In the genomic region with DNA sequence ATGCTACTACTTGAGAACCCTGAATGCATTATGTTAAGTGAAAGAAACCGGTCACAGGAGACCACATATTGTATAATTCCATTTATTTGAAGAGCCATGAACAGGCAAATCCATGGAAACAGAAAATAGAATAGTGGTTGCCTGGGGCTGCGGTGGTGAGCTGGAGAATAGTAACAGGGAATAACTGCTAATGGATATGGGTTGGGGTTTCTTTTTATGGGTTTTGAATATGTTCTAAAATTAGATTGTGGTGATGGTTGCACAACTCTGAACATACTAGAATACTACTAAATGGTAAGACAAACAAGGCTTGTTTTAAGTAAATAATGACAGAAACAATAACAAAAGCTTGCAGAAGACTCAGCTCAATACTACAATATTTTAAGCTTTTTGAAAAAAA, we compare ENCODE assay signal across 20 cellular contexts.
DNase-seq lines count a peak whose midpoint lies in the region; ATAC-seq and TF ChIP-seq lines count a peak whose summit lies in the region.
"Had no signal": no experiment of that assay in that cellular context is flagged by ENCODE, and none has a peak within 500 bp of the region (broad histone marks: within the 10 kb centered on the region; RNA-seq: fewer than 3 reads in every experiment).

No MANE protein-coding gene starts in this region.

- in situ Hi-C loops in astrocyte of the cerebellum (cut with HindIII; ENCODE audit: low sequenced_read_pairs), result no loop called here

- peak; percentile 36 for DNase-seq in H4 (ENCODE audit: low spot score)
- DNase-seq in NCI-H2107 treated with DMSO at 0.1 percent for 48 hours (lab: John Stamatoyannopoulos, UW; ENCODE audit: unreplicated experiment), result peak; percentile 90
- peak; percentile 5 for DNase-seq in astrocyte of the cerebellum (ENCODE audit: low read depth)
- peak; percentile 73 for DNase-seq in myocyte (ENCODE audit: low read depth)
- DNase-seq in occipital lobe (lab: John Stamatoyannopoulos, UW), result no peak
- DNase-seq: activated CD4-positive, alpha-beta T cell treated with anti-CD3 and anti-CD28 coated beads, Interleukin-2, amount 50 U/mL, for 48 hours; activated T-cell treated with anti-CD3 and anti-CD28 coated beads, Interleukin-2, amount 50 U/mL, for 4 hours; DMS 273 treated with DMSO at 0.1 percent for 48 hours; effector CD8-positive, alpha-beta T cell; IMR-90; NCI-H1105 treated with DMSO at 0.1 percent for 48 hours; NCI-H446; OCI-M1; spleen had no signal

- no peak for ATAC-seq in HG03097 (IDR thresholded peaks at IDR 0.05; ENCODE audit: low FRiP score, unreplicated experiment)
- ATAC-seq in GM21515 (IDR thresholded peaks at IDR 0.05; ENCODE audit: unreplicated experiment), result no peak
- ATAC-seq in GM21723 (IDR thresholded peaks at IDR 0.05; ENCODE audit: unreplicated experiment), result no peak
- ATAC-seq: left lobe of liver, SK-N-SH treated with all-trans-retinoic acid at 6 μM for 48 hours had no signal

- no peak for TF ChIP-seq CTCF in astrocyte of the cerebellum (IDR thresholded peaks at IDR 0.05; ENCODE audit: low read depth, low read length, missing control alignments)

- H3K4me3 ChIP-seq in astrocyte of the cerebellum (ENCODE audit: low read depth, low read length), result no peak overlapping the region
- H3K4me3 ChIP-seq: spleen, tibial nerve had no signal
